In genomic region chr13:43087960-43088580, GRCh38 we compare ENCODE assay signal across 11 cellular contexts.
A peak's percentile ranks its signal among the peaks of the same experiment; 100 is the strongest.
DNase-seq lines count a peak whose midpoint lies in the region; ATAC-seq lines count a peak whose summit lies in the region.
"Had no signal": no experiment of that assay in that cellular context is flagged by ENCODE, and none has a peak within 500 bp of the region (broad histone marks: within the 10 kb centered on the region; RNA-seq: fewer than 3 reads in every experiment).

No MANE protein-coding gene starts in this region.

- H3K27ac ChIP-seq in mesenchymal stem cell (ENCODE audit: low read length, poor library complexity, severe bottlenecking) = no peak overlapping the region

- H3K4me3 ChIP-seq in mesenchymal stem cell (ENCODE audit: insufficient read depth in 1 of 2, low read depth in 1 of 2, low read length in 2 of 2) = peak overlapping the region in 1 of 2 experiments; percentile 76

- no peak overlapping the region for H3K4me2 ChIP-seq in mesenchymal stem cell (ENCODE audit: low read length, poor library complexity, severe bottlenecking)

- H3K4ac ChIP-seq in mesenchymal stem cell (ENCODE audit: low read depth in 1 of 2, low read length in 2 of 2) = no peak overlapping the region

- no peak overlapping the region for H2BK15ac ChIP-seq in mesenchymal stem cell (ENCODE audit: low read depth, poor library complexity, severe bottlenecking)

- no peaks in the 10 kb centered on the region for H3K9me3 Mint-ChIP-seq in stimulated activated naive CD8-positive, alpha-beta T cell treated with anti-CD3 and anti-CD28 coated beads, Interleukin-15, Interleukin-2, amounts not matched to agents 100 ng/mL and 50 ng/mL, for 24 hours

- H3K27ac Mint-ChIP-seq in stimulated activated naive CD8-positive, alpha-beta T cell treated with anti-CD3 and anti-CD28 coated beads, Interleukin-15, Interleukin-2, amounts not matched to agents 100 ng/mL and 50 ng/mL, for 24 hours = peak overlapping the region; percentile 17

- no peaks in the 10 kb centered on the region for H3K4me1 ChIP-seq in mesenchymal stem cell (ENCODE audit: control insufficient read depth, insufficient read depth, low read depth, low read length)

- no peak overlapping the region for H3K23ac ChIP-seq in mesenchymal stem cell (ENCODE audit: low read length in 2 of 2)

- no peak overlapping the region for H2AFZ ChIP-seq in mesenchymal stem cell (ENCODE audit: low read depth, low read length)

- H2BK5ac ChIP-seq in mesenchymal stem cell (ENCODE audit: low read depth, low read length, poor library complexity, severe bottlenecking) = no peak overlapping the region

- peaks cover 15% of the 10 kb centered on the region for H3K36me3 Mint-ChIP-seq in stimulated activated naive CD8-positive, alpha-beta T cell treated with anti-CD3 and anti-CD28 coated beads, Interleukin-15, Interleukin-2, amounts not matched to agents 100 ng/mL and 50 ng/mL, for 24 hours (ENCODE audit: low read depth)

- no peak overlapping the region for H4K91ac ChIP-seq in mesenchymal stem cell (ENCODE audit: low read length)

- H2BK120ac ChIP-seq in mesenchymal stem cell (ENCODE audit: low read depth, low read length) = no peak overlapping the region

- peak overlapping the region; percentile 93 for H3K9ac ChIP-seq in mesenchymal stem cell (ENCODE audit: low read length)

- 71% methylated on average over 4 of the region's 5 CpGs for WGBS in mesenchymal stem cell

- H3K4me3 Mint-ChIP-seq in stimulated activated naive CD8-positive, alpha-beta T cell treated with anti-CD3 and anti-CD28 coated beads, Interleukin-15, Interleukin-2, amounts not matched to agents 100 ng/mL and 50 ng/mL, for 24 hours = peak overlapping the region; percentile 72
- H3K4me3 Mint-ChIP-seq: nephron had no signal

- no peak overlapping the region for H4K8ac ChIP-seq in mesenchymal stem cell (ENCODE audit: low read length)

- peaks cover 5% of the 10 kb centered on the region for H3K9me3 ChIP-seq in mesenchymal stem cell (ENCODE audit: control insufficient read depth, low read length)

- no peak overlapping the region for H2BK12ac ChIP-seq in mesenchymal stem cell (ENCODE audit: low read length in 2 of 2)

- H3K27me3 Mint-ChIP-seq in stimulated activated naive CD8-positive, alpha-beta T cell treated with anti-CD3 and anti-CD28 coated beads, Interleukin-15, Interleukin-2, amounts not matched to agents 100 ng/mL and 50 ng/mL, for 24 hours = no peaks in the 10 kb centered on the region

- H3K18ac ChIP-seq in mesenchymal stem cell (ENCODE audit: low read depth in 1 of 2, low read length in 2 of 2) = no peak overlapping the region

- H3K27me3 ChIP-seq in mesenchymal stem cell (ENCODE audit: control insufficient read depth in 1 of 2, insufficient read depth in 1 of 2, low read length in 2 of 2) = no peaks in the 10 kb centered on the region

- no peak for DNase-seq in stimulated activated naive CD8-positive, alpha-beta T cell treated with anti-CD3 and anti-CD28 coated beads, Interleukin-15, Interleukin-2, amounts not matched to agents 100 U/mL and 50 U/mL, for 24 hours
- DNase-seq in amniotic epithelial cell (ENCODE audit: low read depth) (peak; percentile 63), mesenchymal stem cell (peak; percentile 53), hypothalamus (lab: John Stamatoyannopoulos, UW) (no peak)
- DNase-seq: DMS79 treated with DMSO at 0.1 percent for 48 hours, trophoblast cell had no signal

- no peak overlapping the region for H2AK5ac ChIP-seq in mesenchymal stem cell (ENCODE audit: low read length, severe bottlenecking)

- no peak overlapping the region for H3K14ac ChIP-seq in mesenchymal stem cell (ENCODE audit: low read length in 2 of 2)

- no peaks in the 10 kb centered on the region for H3K79me1 ChIP-seq in mesenchymal stem cell (replicated peaks; ENCODE audit: low read length, poor library complexity, severe bottlenecking)

- ATAC-seq in stimulated activated naive CD8-positive, alpha-beta T cell treated with anti-CD3 and anti-CD28 coated beads, Interleukin-15, Interleukin-2, amounts not matched to agents 100 U/mL and 50 U/mL, for 24 hours = no peak
- ATAC-seq in HG03442 (IDR thresholded peaks at IDR 0.05; ENCODE audit: unreplicated experiment) (no peak), HG03108 (IDR thresholded peaks at IDR 0.05; ENCODE audit: unreplicated experiment) (no peak), HG03097 (IDR thresholded peaks at IDR 0.05; ENCODE audit: low FRiP score, unreplicated experiment) (no peak)

- peaks cover 0 to 11% of the 10 kb centered on the region in 2 experiments for H3K36me3 ChIP-seq in mesenchymal stem cell (ENCODE audit: control insufficient read depth in 1 of 2, insufficient read depth in 2 of 2, low read depth in 1 of 2, low read length in 2 of 2)

- H3K4me1 Mint-ChIP-seq in stimulated activated naive CD8-positive, alpha-beta T cell treated with anti-CD3 and anti-CD28 coated beads, Interleukin-15, Interleukin-2, amounts not matched to agents 100 ng/mL and 50 ng/mL, for 24 hours (ENCODE audit: low read depth) = peaks cover 12% of the 10 kb centered on the region

Comparison
In these comparisons a context has a peak if more than half of its experiments do, and no peak if none do; other contexts are left out.
1. DNase-seq: peak in amniotic epithelial cell (single experiment) and mesenchymal stem cell (single experiment); none in stimulated activated naive CD8-positive, alpha-beta T cell treated with anti-CD3 and anti-CD28 coated beads, Interleukin-15, Interleukin-2, amounts not matched to agents 100 U/mL and 50 U/mL, for 24 hours (single experiment) and hypothalamus (0 of 51).